In genomic region chr11:76664578-76665061, GRCh38 we compare ENCODE assay signal across 1 cellular context.
A peak's percentile ranks its signal among the peaks of the same experiment; 100 is the strongest.
TF ChIP-seq lines count a peak whose summit lies in the region.

No MANE protein-coding gene starts in this region.

TF ChIP-seq in K562, 482 proteins besides CTCF, POLR2A, EP300 and RAD21 (continued from another document and continues in another):
- TF ChIP-seq ETV1 (tag; conservative IDR thresholded peaks at IDR 0.05; ENCODE audit: low read depth) (peak; percentile 44; the same call in 1 of the 2 replicates), HDAC2 (IDR thresholded peaks at IDR 0.05) (0 out of 2 replicates have a peak, but pooled peaks have one; percentile 24), L3MBTL2 (IDR thresholded peaks at IDR 0.05) (peak; percentile 80), ZNF134 (CRISPR knock-in tag; conservative IDR thresholded peaks at IDR 0.05) (peak; percentile 78), RBM39 (optimal IDR thresholded peaks at IDR 0.05; ENCODE audit: low read depth, low read length) (no peak), CBFA2T3 (IDR thresholded peaks at IDR 0.05) (peak; percentile 51), ASH1L (IDR thresholded peaks at IDR 0.05; ENCODE audit: borderline replicate concordance, low read depth, partially characterized antibody) (no peak), BCLAF1 (IDR thresholded peaks at IDR 0.05; ENCODE audit: borderline replicate concordance in 1 of 2, control insufficient read depth in 1 of 2, low read depth in 2 of 2, low read length in 1 of 2) (no peak), NFE2L1 (tag; IDR thresholded peaks at IDR 0.05; ENCODE audit: borderline replicate concordance, low read depth) (no peak), SMARCE1 (IDR thresholded peaks at IDR 0.05) (peak; percentile 46; the same call in 1 of the 2 replicates), TBL1XR1 (IDR thresholded peaks at IDR 0.05; ENCODE audit: low read length in 2 of 2) (no peak), STAT5B (CRISPR knock-in tag; IDR thresholded peaks at IDR 0.05) (no peak), MCM7 (IDR thresholded peaks at IDR 0.05) (no peak), HNRNPUL1 (IDR thresholded peaks at IDR 0.05; ENCODE audit: low read length) (no peak), ZBTB8A (IDR thresholded peaks at IDR 0.05; ENCODE audit: partially characterized antibody) (no peak), TRIM24 (IDR thresholded peaks at IDR 0.05) (0 out of 4 replicates have a peak, but pooled peaks of 1 of the 2 experiments have one; percentile 10), RHOXF2B (CRISPR knock-in tag; conservative IDR thresholded peaks at IDR 0.05) (no peak), TCF3 (CRISPR knock-in tag; IDR thresholded peaks at IDR 0.05) (peak; percentile 72), ZFP1 (CRISPR knock-in tag; IDR thresholded peaks at IDR 0.05) (no peak), ARHGAP35 (IDR thresholded peaks at IDR 0.05; ENCODE audit: partially characterized antibody) (no peak), ZNF224 (CRISPR knock-in tag; IDR thresholded peaks at IDR 0.05) (no peak), RBM15 (IDR thresholded peaks at IDR 0.05; ENCODE audit: insufficient read depth, low read length) (no peak), MYC (IDR thresholded peaks at IDR 0.05; ENCODE audit: low read depth, low read length) (no peak), MYC (CRISPR knock-in tag; IDR thresholded peaks at IDR 0.05; ENCODE audit: borderline replicate concordance, low read depth) (no peak), SRSF1 (IDR thresholded peaks at IDR 0.05; ENCODE audit: low read depth, low read length) (no peak), NEUROD1 (IDR thresholded peaks at IDR 0.05; ENCODE audit: borderline replicate concordance, low read depth, low read length, partially characterized antibody) (no peak), MTA1 (IDR thresholded peaks at IDR 0.05; ENCODE audit: borderline replicate concordance) (0 out of 2 replicates have a peak, but pooled peaks have one; percentile 13), BCL6 (CRISPR knock-in tag; IDR thresholded peaks at IDR 0.05) (no peak), NFIC (IDR thresholded peaks at IDR 0.05) (no peak), ZNF408 (CRISPR knock-in tag; IDR thresholded peaks at IDR 0.05; ENCODE audit: low read depth) (no peak), BCOR (IDR thresholded peaks at IDR 0.05) (no peak), PYGO2 (tag; IDR thresholded peaks at IDR 0.05) (no peak), ZNF586 (CRISPR knock-in tag; conservative IDR thresholded peaks at IDR 0.05) (no peak), BRD4 (IDR thresholded peaks at IDR 0.05) (no peak), POLR3G (IDR thresholded peaks at IDR 0.05; ENCODE audit: extremely low read depth, insufficient read length, insufficient replicate concordance) (no peak), RCOR1 (IDR thresholded peaks at IDR 0.05; ENCODE audit: borderline replicate concordance in 1 of 2, low read depth in 2 of 2, low read length in 2 of 2) (0 out of 4 replicates have a peak, but pooled peaks of 1 of the 2 experiments have one; percentile 15), DMBX1 (CRISPR knock-in tag; IDR thresholded peaks at IDR 0.05; ENCODE audit: borderline replicate concordance) (peak; percentile 30; the same call in 1 of the 2 replicates), ZNF133 (CRISPR knock-in tag; IDR thresholded peaks at IDR 0.05) (no peak), MITF (IDR thresholded peaks at IDR 0.05) (no peak), PTBP1 (IDR thresholded peaks at IDR 0.05; ENCODE audit: low read depth, low read length) (no peak), IFI16 (CRISPR knock-in tag; IDR thresholded peaks at IDR 0.05) (no peak), ARID1B (IDR thresholded peaks at IDR 0.05) (peak; percentile 83), BMI1 (IDR thresholded peaks at IDR 0.05; ENCODE audit: low read length) (no peak), TRIM28 (IDR thresholded peaks at IDR 0.05) (no peak), CHCHD3 (CRISPR knock-in tag; IDR thresholded peaks at IDR 0.05) (no peak)
- TF ChIP-seq, protein P1, sequence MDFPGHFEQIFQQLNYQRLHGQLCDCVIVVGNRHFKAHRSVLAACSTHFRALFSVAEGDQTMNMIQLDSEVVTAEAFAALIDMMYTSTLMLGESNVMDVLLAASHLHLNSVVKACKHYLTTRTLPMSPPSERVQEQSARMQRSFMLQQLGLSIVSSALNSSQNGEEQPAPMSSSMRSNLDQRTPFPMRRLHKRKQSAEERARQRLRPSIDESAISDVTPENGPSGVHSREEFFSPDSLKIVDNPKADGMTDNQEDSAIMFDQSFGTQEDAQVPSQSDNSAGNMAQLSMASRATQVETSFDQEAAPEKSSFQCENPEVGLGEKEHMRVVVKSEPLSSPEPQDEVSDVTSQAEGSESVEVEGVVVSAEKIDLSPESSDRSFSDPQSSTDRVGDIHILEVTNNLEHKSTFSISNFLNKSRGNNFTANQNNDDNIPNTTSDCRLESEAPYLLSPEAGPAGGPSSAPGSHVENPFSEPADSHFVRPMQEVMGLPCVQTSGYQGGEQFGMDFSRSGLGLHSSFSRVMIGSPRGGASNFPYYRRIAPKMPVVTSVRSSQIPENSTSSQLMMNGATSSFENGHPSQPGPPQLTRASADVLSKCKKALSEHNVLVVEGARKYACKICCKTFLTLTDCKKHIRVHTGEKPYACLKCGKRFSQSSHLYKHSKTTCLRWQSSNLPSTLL (IDR thresholded peaks at IDR 0.05): no peak
- TF ChIP-seq, protein P2, sequence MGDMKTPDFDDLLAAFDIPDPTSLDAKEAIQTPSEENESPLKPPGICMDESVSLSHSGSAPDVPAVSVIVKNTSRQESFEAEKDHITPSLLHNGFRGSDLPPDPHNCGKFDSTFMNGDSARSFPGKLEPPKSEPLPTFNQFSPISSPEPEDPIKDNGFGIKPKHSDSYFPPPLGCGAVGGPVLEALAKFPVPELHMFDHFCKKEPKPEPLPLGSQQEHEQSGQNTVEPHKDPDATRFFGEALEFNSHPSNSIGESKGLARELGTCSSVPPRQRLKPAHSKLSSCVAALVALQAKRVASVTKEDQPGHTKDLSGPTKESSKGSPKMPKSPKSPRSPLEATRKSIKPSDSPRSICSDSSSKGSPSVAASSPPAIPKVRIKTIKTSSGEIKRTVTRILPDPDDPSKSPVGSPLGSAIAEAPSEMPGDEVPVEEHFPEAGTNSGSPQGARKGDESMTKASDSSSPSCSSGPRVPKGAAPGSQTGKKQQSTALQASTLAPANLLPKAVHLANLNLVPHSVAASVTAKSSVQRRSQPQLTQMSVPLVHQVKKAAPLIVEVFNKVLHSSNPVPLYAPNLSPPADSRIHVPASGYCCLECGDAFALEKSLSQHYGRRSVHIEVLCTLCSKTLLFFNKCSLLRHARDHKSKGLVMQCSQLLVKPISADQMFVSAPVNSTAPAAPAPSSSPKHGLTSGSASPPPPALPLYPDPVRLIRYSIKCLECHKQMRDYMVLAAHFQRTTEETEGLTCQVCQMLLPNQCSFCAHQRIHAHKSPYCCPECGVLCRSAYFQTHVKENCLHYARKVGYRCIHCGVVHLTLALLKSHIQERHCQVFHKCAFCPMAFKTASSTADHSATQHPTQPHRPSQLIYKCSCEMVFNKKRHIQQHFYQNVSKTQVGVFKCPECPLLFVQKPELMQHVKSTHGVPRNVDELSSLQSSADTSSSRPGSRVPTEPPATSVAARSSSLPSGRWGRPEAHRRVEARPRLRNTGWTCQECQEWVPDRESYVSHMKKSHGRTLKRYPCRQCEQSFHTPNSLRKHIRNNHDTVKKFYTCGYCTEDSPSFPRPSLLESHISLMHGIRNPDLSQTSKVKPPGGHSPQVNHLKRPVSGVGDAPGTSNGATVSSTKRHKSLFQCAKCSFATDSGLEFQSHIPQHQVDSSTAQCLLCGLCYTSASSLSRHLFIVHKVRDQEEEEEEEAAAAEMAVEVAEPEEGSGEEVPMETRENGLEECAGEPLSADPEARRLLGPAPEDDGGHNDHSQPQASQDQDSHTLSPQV (IDR thresholded peaks at IDR 0.05): peak; percentile 66; the same call in 1 of the 2 replicates
- TF ChIP-seq, protein P3, sequence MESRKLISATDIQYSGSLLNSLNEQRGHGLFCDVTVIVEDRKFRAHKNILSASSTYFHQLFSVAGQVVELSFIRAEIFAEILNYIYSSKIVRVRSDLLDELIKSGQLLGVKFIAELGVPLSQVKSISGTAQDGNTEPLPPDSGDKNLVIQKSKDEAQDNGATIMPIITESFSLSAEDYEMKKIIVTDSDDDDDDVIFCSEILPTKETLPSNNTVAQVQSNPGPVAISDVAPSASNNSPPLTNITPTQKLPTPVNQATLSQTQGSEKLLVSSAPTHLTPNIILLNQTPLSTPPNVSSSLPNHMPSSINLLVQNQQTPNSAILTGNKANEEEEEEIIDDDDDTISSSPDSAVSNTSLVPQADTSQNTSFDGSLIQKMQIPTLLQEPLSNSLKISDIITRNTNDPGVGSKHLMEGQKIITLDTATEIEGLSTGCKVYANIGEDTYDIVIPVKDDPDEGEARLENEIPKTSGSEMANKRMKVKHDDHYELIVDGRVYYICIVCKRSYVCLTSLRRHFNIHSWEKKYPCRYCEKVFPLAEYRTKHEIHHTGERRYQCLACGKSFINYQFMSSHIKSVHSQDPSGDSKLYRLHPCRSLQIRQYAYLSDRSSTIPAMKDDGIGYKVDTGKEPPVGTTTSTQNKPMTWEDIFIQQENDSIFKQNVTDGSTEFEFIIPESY (CRISPR knock-in tag; IDR thresholded peaks at IDR 0.05): no peak
- TF ChIP-seq, protein P4, sequence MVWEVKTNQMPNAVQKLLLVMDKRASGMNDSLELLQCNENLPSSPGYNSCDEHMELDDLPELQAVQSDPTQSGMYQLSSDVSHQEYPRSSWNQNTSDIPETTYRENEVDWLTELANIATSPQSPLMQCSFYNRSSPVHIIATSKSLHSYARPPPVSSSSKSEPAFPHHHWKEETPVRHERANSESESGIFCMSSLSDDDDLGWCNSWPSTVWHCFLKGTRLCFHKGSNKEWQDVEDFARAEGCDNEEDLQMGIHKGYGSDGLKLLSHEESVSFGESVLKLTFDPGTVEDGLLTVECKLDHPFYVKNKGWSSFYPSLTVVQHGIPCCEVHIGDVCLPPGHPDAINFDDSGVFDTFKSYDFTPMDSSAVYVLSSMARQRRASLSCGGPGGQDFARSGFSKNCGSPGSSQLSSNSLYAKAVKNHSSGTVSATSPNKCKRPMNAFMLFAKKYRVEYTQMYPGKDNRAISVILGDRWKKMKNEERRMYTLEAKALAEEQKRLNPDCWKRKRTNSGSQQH (CRISPR knock-in tag; IDR thresholded peaks at IDR 0.05): no peak
- TF ChIP-seq, protein P5, sequence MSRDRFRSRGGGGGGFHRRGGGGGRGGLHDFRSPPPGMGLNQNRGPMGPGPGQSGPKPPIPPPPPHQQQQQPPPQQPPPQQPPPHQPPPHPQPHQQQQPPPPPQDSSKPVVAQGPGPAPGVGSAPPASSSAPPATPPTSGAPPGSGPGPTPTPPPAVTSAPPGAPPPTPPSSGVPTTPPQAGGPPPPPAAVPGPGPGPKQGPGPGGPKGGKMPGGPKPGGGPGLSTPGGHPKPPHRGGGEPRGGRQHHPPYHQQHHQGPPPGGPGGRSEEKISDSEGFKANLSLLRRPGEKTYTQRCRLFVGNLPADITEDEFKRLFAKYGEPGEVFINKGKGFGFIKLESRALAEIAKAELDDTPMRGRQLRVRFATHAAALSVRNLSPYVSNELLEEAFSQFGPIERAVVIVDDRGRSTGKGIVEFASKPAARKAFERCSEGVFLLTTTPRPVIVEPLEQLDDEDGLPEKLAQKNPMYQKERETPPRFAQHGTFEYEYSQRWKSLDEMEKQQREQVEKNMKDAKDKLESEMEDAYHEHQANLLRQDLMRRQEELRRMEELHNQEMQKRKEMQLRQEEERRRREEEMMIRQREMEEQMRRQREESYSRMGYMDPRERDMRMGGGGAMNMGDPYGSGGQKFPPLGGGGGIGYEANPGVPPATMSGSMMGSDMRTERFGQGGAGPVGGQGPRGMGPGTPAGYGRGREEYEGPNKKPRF (IDR thresholded peaks at IDR 0.05; ENCODE audit: low read depth, low read length): no peak
- TF ChIP-seq, protein P6, sequence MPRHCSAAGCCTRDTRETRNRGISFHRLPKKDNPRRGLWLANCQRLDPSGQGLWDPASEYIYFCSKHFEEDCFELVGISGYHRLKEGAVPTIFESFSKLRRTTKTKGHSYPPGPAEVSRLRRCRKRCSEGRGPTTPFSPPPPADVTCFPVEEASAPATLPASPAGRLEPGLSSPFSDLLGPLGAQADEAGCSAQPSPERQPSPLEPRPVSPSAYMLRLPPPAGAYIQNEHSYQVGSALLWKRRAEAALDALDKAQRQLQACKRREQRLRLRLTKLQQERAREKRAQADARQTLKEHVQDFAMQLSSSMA (CRISPR knock-in tag; IDR thresholded peaks at IDR 0.05): no peak
- TF ChIP-seq, protein P7, sequence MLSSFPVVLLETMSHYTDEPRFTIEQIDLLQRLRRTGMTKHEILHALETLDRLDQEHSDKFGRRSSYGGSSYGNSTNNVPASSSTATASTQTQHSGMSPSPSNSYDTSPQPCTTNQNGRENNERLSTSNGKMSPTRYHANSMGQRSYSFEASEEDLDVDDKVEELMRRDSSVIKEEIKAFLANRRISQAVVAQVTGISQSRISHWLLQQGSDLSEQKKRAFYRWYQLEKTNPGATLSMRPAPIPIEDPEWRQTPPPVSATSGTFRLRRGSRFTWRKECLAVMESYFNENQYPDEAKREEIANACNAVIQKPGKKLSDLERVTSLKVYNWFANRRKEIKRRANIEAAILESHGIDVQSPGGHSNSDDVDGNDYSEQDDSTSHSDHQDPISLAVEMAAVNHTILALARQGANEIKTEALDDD (IDR thresholded peaks at IDR 0.05): no peak
